In the genomic region with DNA sequence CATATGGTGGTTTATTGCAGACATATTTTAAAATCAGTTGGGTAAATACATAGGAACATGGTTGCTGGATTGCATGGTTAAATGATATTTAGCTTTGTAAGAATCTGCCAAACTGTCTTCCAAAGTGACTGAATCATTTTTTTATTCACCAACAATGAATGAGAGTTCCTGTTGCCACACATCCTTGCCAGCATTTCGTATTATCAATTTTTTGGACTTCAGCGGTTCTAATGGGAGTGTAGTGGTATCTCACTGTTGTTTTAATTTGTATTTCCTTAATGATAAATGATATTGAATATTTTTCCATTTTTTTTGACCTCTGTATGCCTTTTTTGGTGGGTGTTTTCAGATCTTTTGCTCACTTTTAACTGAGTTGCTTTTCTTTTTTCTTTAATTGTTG, we compare ENCODE assay signal across 12 cellular contexts. TPM values are rescaled to one million over a fixed set of nuclear protein-coding genes. Genes with fewer than 3 reads are reported as not detected.
DNase-seq lines count a peak whose midpoint lies in the region; TF ChIP-seq lines count a peak whose summit lies in the region.
"Had no signal": no experiment of that assay in that cellular context is flagged by ENCODE, and none has a peak within 500 bp of the region (broad histone marks: within the 10 kb centered on the region; RNA-seq: fewer than 3 reads in every experiment).

No MANE protein-coding gene starts in this region.

- H3K27me3 Mint-ChIP-seq in Calu3 (ENCODE audit: unreplicated experiment): no peaks in the 10 kb centered on the region
- no peaks in the 10 kb centered on the region for H3K27me3 Mint-ChIP-seq in neural crest cell (ENCODE audit: low read depth)

- TF ChIP-seq EP300 in suprapubic skin (IDR thresholded peaks at IDR 0.05): no peak

- H3K9me3 Mint-ChIP-seq in Calu3 (ENCODE audit: low read depth, unreplicated experiment) (no peaks in the 10 kb centered on the region), neural crest cell (no peaks in the 10 kb centered on the region)
- H3K9me3 Mint-ChIP-seq: activated CD4-positive, alpha-beta T cell treated with anti-CD3 and anti-CD28 coated beads, Interleukin-2, amount 10 ng/mL, durations not matched to agents 24 days and 14 days; activated naive CD4-positive, alpha-beta T cell treated with anti-CD3 and anti-CD28 coated beads for 36 hours had no signal

- WGBS in suprapubic skin: 85% methylated on average over 2 of the region's 2 CpGs

- CTCF ChIA-PET in Calu3 (lab: Charles Lee): interaction anchor here (1.0 kb wide), 1 partner anchor 114 kb away, joined by 3 read pairs; no protein-coding TSS in a partner anchor

- H3K36me3 Mint-ChIP-seq in Calu3 (ENCODE audit: insufficient read depth, unreplicated experiment): peaks cover 35% of the 10 kb centered on the region
- peaks cover 4% of the 10 kb centered on the region for H3K36me3 Mint-ChIP-seq in neural crest cell (ENCODE audit: low read depth)

- intact Hi-C loops in Calu3 (cut with micrococcal nuclease; ENCODE audit: unreplicated experiment): no loop called here

- H3K9me2 ChIP-seq in Loucy (replicated peaks; ENCODE audit: low read depth, low read length): no peaks in the 10 kb centered on the region

- H3K27ac ChIP-seq in suprapubic skin: no peak overlapping the region

- peak overlapping the region; percentile 82 for H3K9ac ChIP-seq in Loucy (ENCODE audit: low read depth, low read length, poor library complexity, severe bottlenecking)

- H3K4me2 ChIP-seq in Loucy (ENCODE audit: low read depth, low read length, poor library complexity, severe bottlenecking): no peak overlapping the region

- H3K36me3 ChIP-seq in Loucy (ENCODE audit: insufficient read depth, low read length): no peaks in the 10 kb centered on the region
- peaks cover 4% of the 10 kb centered on the region for H3K36me3 ChIP-seq in suprapubic skin
- H3K36me3 ChIP-seq: thoracic aorta had no signal

- H3K9me3 ChIP-seq in Loucy (ENCODE audit: insufficient read depth, low read depth, low read length) (no peaks in the 10 kb centered on the region), suprapubic skin (no peaks in the 10 kb centered on the region)
- H3K9me3 ChIP-seq: thoracic aorta had no signal

- peaks cover 19% of the 10 kb centered on the region for H4K20me1 ChIP-seq in Loucy (ENCODE audit: insufficient read depth, low read length, poor library complexity, severe bottlenecking)

- H3K4me1 ChIP-seq in Loucy (ENCODE audit: insufficient read depth, low read length, poor library complexity, severe bottlenecking) (peaks cover 35% of the 10 kb centered on the region), suprapubic skin (peaks cover 31% of the 10 kb centered on the region)

- DNase-seq in Calu3 (no peak), cardiac fibroblast (ENCODE audit: low read depth in 2 of 2) (peak; percentile 14 to 34), neural crest cell (ENCODE audit: low read depth, low spot score) (no peak), hepatic stellate cell (ENCODE audit: low spot score) (no peak), suprapubic skin (ENCODE audit: low spot score in 2 of 2) (no peak), AG08395 (ENCODE audit: low spot score) (no peak)
- DNase-seq: activated CD4-positive, alpha-beta T cell treated with anti-CD3 and anti-CD28 coated beads, Interleukin-2, amount 10 ng/mL, durations not matched to agents 24 days and 14 days; activated naive CD4-positive, alpha-beta T cell treated with anti-CD3 and anti-CD28 coated beads for 36 hours; foreskin melanocyte; kidney had no signal

- no TSS peak for BruUV-seq in Calu3 (replicated peaks; lab: Mats Ljungman, UMichigan)

- TF ChIP-seq CTCF in Calu3 (IDR thresholded peaks at IDR 0.05; ENCODE audit: unreplicated experiment): no peak
- TF ChIP-seq CTCF in Loucy (conservative IDR thresholded peaks at IDR 0.05; ENCODE audit: low read length): no peak
- TF ChIP-seq CTCF in cardiac fibroblast (IDR thresholded peaks at IDR 0.05; ENCODE audit: low read depth, low read length): no peak
- no peak for TF ChIP-seq CTCF in neural crest cell (conservative IDR thresholded peaks at IDR 0.05)
- TF ChIP-seq CTCF in suprapubic skin (IDR thresholded peaks at IDR 0.05): no peak

- H3K4me1 Mint-ChIP-seq in Calu3 (ENCODE audit: low read depth, unreplicated experiment) (peaks cover 17% of the 10 kb centered on the region), neural crest cell (peaks cover 24% of the 10 kb centered on the region)

- no peak overlapping the region for H2AFZ ChIP-seq in Loucy (ENCODE audit: low read length)

- H3K27ac Mint-ChIP-seq in Calu3 (ENCODE audit: unreplicated experiment): peak overlapping the region; percentile 77
- peak overlapping the region; percentile 98 for H3K27ac Mint-ChIP-seq in neural crest cell (ENCODE audit: unreplicated experiment)
- H3K27ac Mint-ChIP-seq: activated CD4-positive, alpha-beta T cell treated with anti-CD3 and anti-CD28 coated beads, Interleukin-2, amount 10 ng/mL, durations not matched to agents 24 days and 14 days had no signal

- H3K4me3 ChIP-seq in Loucy (ENCODE audit: low read length, poor library complexity, severe bottlenecking) (no peak overlapping the region), cardiac fibroblast (replicated peaks in 1 of 2; ENCODE audit: low read depth in 2 of 2, low read length in 2 of 2) (no peak overlapping the region), suprapubic skin (no peak overlapping the region)

- no peaks in the 10 kb centered on the region; the same call in 1 of the 2 replicates for H3F3A ChIP-seq in Loucy (ENCODE audit: low read depth)

- H3K79me2 ChIP-seq in Loucy (ENCODE audit: insufficient read depth, low read length): peaks cover 44% of the 10 kb centered on the region

- TF ChIP-seq POLR2A in suprapubic skin (IDR thresholded peaks at IDR 0.05): no peak

- H3K27me3 ChIP-seq in Loucy (ENCODE audit: insufficient read depth, low read length, poor library complexity, severe bottlenecking) (no peaks in the 10 kb centered on the region), suprapubic skin (no peaks in the 10 kb centered on the region)

- H3K4me3 Mint-ChIP-seq in Calu3 (ENCODE audit: low read depth, unreplicated experiment): peak overlapping the region; percentile 79
- H3K4me3 Mint-ChIP-seq in neural crest cell: peak overlapping the region; percentile 83

RNA-seq across cellular contexts. Expression of gene MTHFD2L, which starts 1.4 kb away (rescaled TPM):
- total RNA-seq in Calu3 (2022): 21.8 and 24.1 TPM in 2 replicates
- 19.3 and 19.9 TPM in 2 replicates for total RNA-seq in neural crest cell
- total RNA-seq in suprapubic skin: 10 to 100 TPM; 13.1 to 22.9 (median 15.3) TPM

RNA-seq across cellular contexts. Expression of gene CXCL2, which starts 57.5 kb away (rescaled TPM):
- total RNA-seq in Calu3 (2022) (110 and 189 TPM in 2 replicates), neural crest cell (0.98 and 1.3 TPM in 2 replicates), suprapubic skin (10 to 100 TPM in 1 of 4 donors, 1 to 10 TPM in 3; 3.8 to 15.6 (median 6.9) TPM)
- total RNA-seq: activated CD4-positive, alpha-beta T cell treated with anti-CD3 and anti-CD28 coated beads, Interleukin-2, amount 10 ng/mL, durations not matched to agents 24 days and 14 days; activated naive CD4-positive, alpha-beta T cell treated with anti-CD3 and anti-CD28 coated beads for 36 hours had no signal

Comparison
In these comparisons a context has a peak if more than half of its experiments do, and no peak if none do; other contexts are left out.
1. DNase-seq: peak in cardiac fibroblast (2 of 2); none in Calu3 (single experiment), neural crest cell (single experiment), hepatic stellate cell (single experiment), suprapubic skin (0 of 2) and AG08395 (single experiment).